In genomic region chr4:82431026-82431745, GRCh38 we compare ENCODE assay signal across 8 cellular contexts. TPM values are rescaled to one million over a fixed set of nuclear protein-coding genes. Genes with fewer than 3 reads are reported as not detected.
DNase-seq lines count a peak whose midpoint lies in the region; ATAC-seq and TF ChIP-seq lines count a peak whose summit lies in the region.

No MANE protein-coding gene starts in this region.

- H3K9me3 ChIP-seq in CD4-positive, CD25-positive, alpha-beta regulatory T cell (ENCODE audit: control insufficient read depth in 2 of 2, low read length in 2 of 2) = no peaks in the 10 kb centered on the region
- no peaks in the 10 kb centered on the region for H3K9me3 ChIP-seq in SJSA1 (replicated peaks)

- peak overlapping the region; percentile 96 to 98 (median 97) for H3K27ac Mint-ChIP-seq in CD4-positive, CD25-positive, alpha-beta regulatory T cell
- peak overlapping the region; percentile 90 to 100 (median 97) for H3K27ac Mint-ChIP-seq in brain

- peaks cover 0 to 4% (median 0%) of the 10 kb centered on the region in 7 donors for H3K9me3 Mint-ChIP-seq in CD4-positive, CD25-positive, alpha-beta regulatory T cell
- peaks cover 0 to 2% (median 0%) of the 10 kb centered on the region in 5 experiments for H3K9me3 Mint-ChIP-seq in brain

- peaks cover 30% of the 10 kb centered on the region for H3K36me3 ChIP-seq in CD4-positive, CD25-positive, alpha-beta regulatory T cell (ENCODE audit: control insufficient read depth, insufficient read depth, low read length)
- peaks cover 42% of the 10 kb centered on the region for H3K36me3 ChIP-seq in SJSA1

- peaks cover 29% of the 10 kb centered on the region for H3K36me3 Mint-ChIP-seq in CD4-positive, CD25-positive, alpha-beta regulatory T cell
- H3K36me3 Mint-ChIP-seq in brain = peaks cover 65% of the 10 kb centered on the region

- H3K4me1 Mint-ChIP-seq in CD4-positive, CD25-positive, alpha-beta regulatory T cell = peaks cover 39 to 73% (median 51%) of the 10 kb centered on the region in 4 donors
- peaks cover 59% of the 10 kb centered on the region for H3K4me1 Mint-ChIP-seq in brain

- ATAC-seq in CD4-positive, CD25-positive, alpha-beta regulatory T cell (ENCODE audit: low read depth in 2 of 2) = no peak
- peak; percentile 1 for ATAC-seq in GM21825 (IDR thresholded peaks at IDR 0.05; ENCODE audit: unreplicated experiment)
- no peak for ATAC-seq in HG03521 (IDR thresholded peaks at IDR 0.05; ENCODE audit: unreplicated experiment)

- H3K27ac ChIP-seq in CD4-positive, CD25-positive, alpha-beta regulatory T cell (ENCODE audit: insufficient read depth, low read length, poor library complexity, severe bottlenecking) = peak overlapping the region; percentile 99
- peak overlapping the region; percentile 96; the same call in 1 of the 2 replicates for H3K27ac ChIP-seq in SJSA1

- peak overlapping the region; percentile 91 for H3K4me3 ChIP-seq in CD4-positive, CD25-positive, alpha-beta regulatory T cell (ENCODE audit: low read depth, low read length)
- peak overlapping the region; percentile 69 for H3K4me3 ChIP-seq in SJSA1

- H3K4me1 ChIP-seq in CD4-positive, CD25-positive, alpha-beta regulatory T cell (ENCODE audit: control insufficient read depth, insufficient read depth, low read length, poor library complexity, severe bottlenecking) = peaks cover 44% of the 10 kb centered on the region
- H3K4me1 ChIP-seq in SJSA1 (replicated peaks) = peaks cover 15% of the 10 kb centered on the region

- no peaks in the 10 kb centered on the region for H3K27me3 ChIP-seq in CD4-positive, CD25-positive, alpha-beta regulatory T cell (ENCODE audit: control insufficient read depth, insufficient read depth, low read length)
- no peaks in the 10 kb centered on the region for H3K27me3 ChIP-seq in SJSA1 (replicated peaks)

- DNase-seq in CD4-positive, CD25-positive, alpha-beta regulatory T cell = peak; percentile 33 to 69 (median 63)
- peak in 1 of 2 experiments; percentile 18 for DNase-seq in SJSA1 (ENCODE audit: low read depth in 1 of 2, low spot score in 2 of 2)
- DNase-seq in kidney tubule cell (ENCODE audit: low spot score) = peak; percentile 20
- DNase-seq in stimulated activated CD4-positive, alpha-beta T cell treated with anti-CD3 and anti-CD28 coated beads, TNF-alpha, amount 100 ng/mL, for 4 hours (ENCODE audit: low read depth in 3 of 3) = peak in 2 of 3 experiments; percentile 12 to 15
- DNase-seq in COLO829 (ENCODE audit: low spot score) = no peak

- no peak for TF ChIP-seq CTCF in brain (conservative IDR thresholded peaks at IDR 0.05)

- H3K27me3 Mint-ChIP-seq in CD4-positive, CD25-positive, alpha-beta regulatory T cell = peaks cover 10% of the 10 kb centered on the region
- peaks cover 29% of the 10 kb centered on the region for H3K27me3 Mint-ChIP-seq in brain

- H3K4me3 Mint-ChIP-seq in CD4-positive, CD25-positive, alpha-beta regulatory T cell = peak overlapping the region; percentile 97 to 100 (median 99)
- H3K4me3 Mint-ChIP-seq in brain = peak overlapping the region; percentile 94 to 99 (median 97)

RNA-seq across cellular contexts. Expression of gene ENOPH1, which starts 0.8 kb away (rescaled TPM):
- 26.7 TPM for total RNA-seq in CD4-positive, CD25-positive, alpha-beta regulatory T cell
- polyA plus RNA-seq in CD4-positive, CD25-positive, alpha-beta regulatory T cell = 10 to 100 TPM; 47.1 to 48.7 (median 47.8) TPM
- 78.4 and 87.5 TPM in 2 replicates for total RNA-seq in SJSA1 (2014; rRNA removed; shearing (Covaris generic))
- 48.6 TPM for polyA plus RNA-seq in brain (ENCODE audit: insufficient read depth, low read depth, low replicate concordance)

RNA-seq across cellular contexts. Expression of gene HNRNPDL, which starts 0.9 kb away (rescaled TPM):
- total RNA-seq in CD4-positive, CD25-positive, alpha-beta regulatory T cell = 337 TPM
- polyA plus RNA-seq in CD4-positive, CD25-positive, alpha-beta regulatory T cell = 100 to 1,000 TPM; 142 to 186 (median 168) TPM
- total RNA-seq in SJSA1 (2014; rRNA removed; shearing (Covaris generic)) = 318 and 320 TPM in 2 replicates
- polyA plus RNA-seq in brain (ENCODE audit: insufficient read depth, low read depth, low replicate concordance) = 201 TPM

RNA-seq across cellular contexts. Expression of gene HNRNPD, which starts 57.4 kb away (rescaled TPM):
- total RNA-seq in CD4-positive, CD25-positive, alpha-beta regulatory T cell = 270 TPM
- 100 to 1,000 TPM; 193 to 210 (median 202) TPM for polyA plus RNA-seq in CD4-positive, CD25-positive, alpha-beta regulatory T cell
- total RNA-seq in SJSA1 (2014; rRNA removed; shearing (Covaris generic)) = 67.5 and 90.7 TPM in 2 replicates
- 297 TPM for polyA plus RNA-seq in brain (ENCODE audit: insufficient read depth, low read depth, low replicate concordance)
